ENCODE assay signal across 12 cellular contexts in the genomic region with DNA sequence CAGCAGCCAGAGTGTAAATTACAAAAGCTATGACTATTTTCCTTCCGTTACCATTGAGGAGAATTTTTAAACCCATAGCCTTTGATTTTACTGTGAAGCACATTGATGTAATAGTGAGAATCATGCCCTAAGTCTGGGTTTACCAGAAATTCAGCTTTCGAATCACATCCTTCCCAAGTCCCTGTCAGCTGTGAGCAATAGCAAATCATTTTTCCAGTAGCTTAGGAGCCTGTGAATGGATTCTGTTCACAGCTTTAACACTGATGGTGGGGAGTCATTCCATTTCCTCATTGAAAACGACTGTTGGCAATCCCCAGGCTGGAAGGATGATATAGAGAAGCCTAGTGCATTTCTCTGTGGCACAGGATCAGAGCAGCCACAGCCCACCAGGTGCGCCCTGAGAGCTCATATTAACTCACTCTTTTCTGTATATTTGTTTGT.
DNase-seq lines count a peak whose midpoint lies in the region; ATAC-seq, FAIRE-seq and TF ChIP-seq lines count a peak whose summit lies in the region.
"Had no signal": no experiment of that assay in that cellular context is flagged by ENCODE, and none has a peak within 500 bp of the region (broad histone marks: within the 10 kb centered on the region; RNA-seq: fewer than 3 reads in every experiment).

No MANE protein-coding gene starts in this region.

- H3K27me3 Mint-ChIP-seq in activated naive CD4-positive, alpha-beta T cell treated with anti-CD3 and anti-CD28 coated beads, Interleukin-2, amount 10 ng/mL, durations not matched to agents 7 days and 5 days: no peaks in the 10 kb centered on the region

- H3K36me3 ChIP-seq in GM06990 (ENCODE audit: control insufficient read depth, insufficient read depth, low read length): no peaks in the 10 kb centered on the region

- no peak overlapping the region for H3K4me3 ChIP-seq in GM06990 (replicated peaks; ENCODE audit: low read depth, low read length)
- H3K4me3 ChIP-seq: PC-9 had no signal

- H3K36me3 Mint-ChIP-seq in activated naive CD4-positive, alpha-beta T cell treated with anti-CD3 and anti-CD28 coated beads, Interleukin-2, amount 10 ng/mL, durations not matched to agents 7 days and 5 days: no peaks in the 10 kb centered on the region

- no peaks in the 10 kb centered on the region for H3K9me3 Mint-ChIP-seq in activated naive CD4-positive, alpha-beta T cell treated with anti-CD3 and anti-CD28 coated beads, Interleukin-2, amount 10 ng/mL, durations not matched to agents 7 days and 5 days

- H3K27ac Mint-ChIP-seq in activated naive CD4-positive, alpha-beta T cell treated with anti-CD3 and anti-CD28 coated beads, Interleukin-2, amount 10 ng/mL, durations not matched to agents 7 days and 5 days: no peak overlapping the region

- no peak overlapping the region for H3K4me3 Mint-ChIP-seq in activated naive CD4-positive, alpha-beta T cell treated with anti-CD3 and anti-CD28 coated beads, Interleukin-2, amount 10 ng/mL, durations not matched to agents 7 days and 5 days

- DNase-seq in GM06990 (ENCODE audit: extremely low read depth, insufficient read length): peak; percentile 80
- peak; percentile 24 for DNase-seq in activated naive CD4-positive, alpha-beta T cell treated with anti-CD3 and anti-CD28 coated beads, Interleukin-2, amount 10 ng/mL, durations not matched to agents 7 days and 5 days
- DNase-seq in left cardiac atrium: no peak
- no peak for DNase-seq in H54 (ENCODE audit: insufficient read length, low spot score)
- DNase-seq in SKM-1 treated with dmso at 0.1 percent for 144 hours (lab: John Stamatoyannopoulos, UW; ENCODE audit: unreplicated experiment): no peak
- DNase-seq in 8988T: no peak
- DNase-seq: Calu3, PC-9 had no signal

- peaks cover 31% of the 10 kb centered on the region for H3K4me1 Mint-ChIP-seq in activated naive CD4-positive, alpha-beta T cell treated with anti-CD3 and anti-CD28 coated beads, Interleukin-2, amount 10 ng/mL, durations not matched to agents 7 days and 5 days

- CTCF ChIA-PET in activated naive CD4-positive, alpha-beta T cell treated with anti-CD3 and anti-CD28 coated beads, Interleukin-2, amount 10 ng/mL, durations not matched to agents 7 days and 5 days (lab: Charles Lee): interaction anchor here (1.0 to 2.6 kb wide), 8 partner anchors 16 to 90 kb away, joined by 3 to 15 read pairs (median 4); no protein-coding TSS in a partner anchor

- FAIRE-seq in H54 (lab: Jason Lieb, UNC): no peak
- FAIRE-seq: urothelium cell line had no signal

- H3K27me3 ChIP-seq in GM06990 (replicated peaks; ENCODE audit: control insufficient read depth, insufficient read depth, low read length): no peaks in the 10 kb centered on the region

- ATAC-seq in GM19025 (IDR thresholded peaks at IDR 0.05; ENCODE audit: low read depth, unreplicated experiment) (peak; percentile 43), HG03432 (IDR thresholded peaks at IDR 0.05; ENCODE audit: unreplicated experiment) (peak; percentile 47), left cardiac atrium (no peak)
- ATAC-seq: esophagus mucosa had no signal

- TF ChIP-seq POLR2A in H54 (IDR thresholded peaks at IDR 0.05; ENCODE audit: low read depth, low read length): no peak

- TF ChIP-seq CTCF in GM06990 (IDR thresholded peaks at IDR 0.05; ENCODE audit: insufficient read depth, low read length, poor library complexity, severe bottlenecking): no peak

- intact Hi-C loops in left cardiac atrium (cut with DNase I): loop anchor here in 1 of 2 donors (10.0 kb wide), 1 partner anchor 46 kb away; no protein-coding TSS in a partner anchor

Comparison
In these comparisons a context has a peak if more than half of its experiments do, and no peak if none do; other contexts are left out.
1. DNase-seq: peak in GM06990 (single experiment) and activated naive CD4-positive, alpha-beta T cell treated with anti-CD3 and anti-CD28 coated beads, Interleukin-2, amount 10 ng/mL, durations not matched to agents 7 days and 5 days (single experiment); none in left cardiac atrium (single experiment), H54 (single experiment), SKM-1 treated with dmso at 0.1 percent for 144 hours (single experiment) and 8988T (single experiment).
2. ATAC-seq: peak in GM19025 (single experiment) and HG03432 (single experiment); none in left cardiac atrium (0 of 2).